ENCODE assay signal across 7 cellular contexts in the genomic region with DNA sequence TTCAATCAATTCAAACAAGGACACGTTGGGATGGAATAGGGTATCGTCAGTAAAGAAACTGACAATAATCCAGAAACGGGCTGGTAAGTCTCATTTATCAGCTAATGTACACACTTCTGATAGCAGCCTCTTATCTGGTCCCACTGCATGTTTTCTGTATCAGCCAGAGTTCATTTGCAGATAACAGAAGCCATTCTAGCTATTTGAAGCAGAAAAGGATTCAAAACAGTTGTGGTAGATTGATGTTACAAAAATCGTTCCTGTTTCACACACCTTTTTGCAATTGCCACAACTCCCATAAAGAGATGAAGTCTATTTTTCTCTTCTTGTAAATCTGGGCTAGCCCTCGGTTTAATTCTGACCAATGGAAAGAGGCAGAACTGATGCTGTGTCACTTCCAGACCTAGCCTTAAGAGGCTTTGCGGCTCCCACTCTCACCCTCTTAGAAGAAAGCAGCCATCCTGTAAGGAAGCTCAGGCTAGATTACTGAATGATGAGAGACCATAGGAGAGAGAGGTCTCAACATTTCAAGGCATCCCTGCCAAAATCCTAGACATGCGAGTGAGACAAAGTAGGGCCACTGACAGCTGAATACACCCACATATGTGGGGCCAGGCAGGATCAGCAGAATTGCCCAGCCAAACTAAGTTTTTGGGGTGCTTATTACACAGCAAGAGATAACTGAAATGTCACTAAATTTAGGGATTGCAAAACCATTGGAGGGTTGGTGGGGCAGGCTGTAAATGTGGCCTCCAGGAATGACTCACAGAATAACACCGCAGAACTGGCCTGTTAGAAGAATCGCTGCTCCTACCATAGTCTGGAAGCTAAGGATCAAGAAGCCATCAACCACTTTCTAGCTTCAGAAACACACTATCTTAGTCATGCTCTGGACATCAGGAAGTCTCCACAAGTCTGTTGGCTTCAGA. TPM values are rescaled to one million over a fixed set of nuclear protein-coding genes. Genes with fewer than 3 reads are reported as not detected.
A peak's percentile ranks its signal among the peaks of the same experiment; 100 is the strongest.
DNase-seq lines count a peak whose midpoint lies in the region; TF ChIP-seq lines count a peak whose summit lies in the region.
"Not testable (repeated sequence)": the region's sequence is repeated elsewhere in the genome, so short reads cannot be mapped to it uniquely, and the experiment has no call there.

No MANE protein-coding gene starts in this region.

- H3K27ac ChIP-seq in mesendoderm (ENCODE audit: low read depth, low read length) = not testable (repeated sequence)

- not testable (repeated sequence) for H3K9ac ChIP-seq in mesendoderm (ENCODE audit: low read length)

- not testable (repeated sequence) for H3K79me1 ChIP-seq in mesendoderm (ENCODE audit: low read length)

- not testable (repeated sequence) for H3K4me3 ChIP-seq in astrocyte of the spinal cord (ENCODE audit: low read depth, low read length); fibroblast of mammary gland (ENCODE audit: control insufficient read depth, low read depth, low read length); mesendoderm (ENCODE audit: low read length)

- not testable (repeated sequence) for H3K4me1 ChIP-seq in mesendoderm (ENCODE audit: control insufficient read depth, low read depth, low read length)

- peak; percentile 91 for DNase-seq in EH (ENCODE audit: low read depth)
- DNase-seq in HK-2 (ENCODE audit: unreplicated experiment) = peak; percentile 10
- DNase-seq in NCI-H226 = peak; percentile 28
- peak; percentile 22 for DNase-seq in SKM-1 (lab: John Stamatoyannopoulos, UW; ENCODE audit: unreplicated experiment)
- peak; percentile 65 for DNase-seq in astrocyte of the spinal cord (ENCODE audit: low read depth, low spot score)
- DNase-seq in fibroblast of mammary gland (ENCODE audit: low read depth) = peak; percentile 86
- DNase-seq in mesendoderm = peak; percentile 4

- not testable (repeated sequence) for TF ChIP-seq CTCF in astrocyte of the spinal cord (IDR thresholded peaks at IDR 0.05; ENCODE audit: low read depth, low read length); fibroblast of mammary gland (conservative IDR thresholded peaks at IDR 0.05; ENCODE audit: control insufficient read depth, insufficient read depth, low read depth, low read length)

- H2BK120ac ChIP-seq in mesendoderm (ENCODE audit: low read depth, low read length) = not testable (repeated sequence)

- not testable (repeated sequence) for H4K5ac ChIP-seq in mesendoderm (ENCODE audit: low read length)

- WGBS in mesendoderm (ENCODE audit: extremely low coverage, insufficient coverage, low lambda C conversion rate) = no CpG with 5 or more reads among the region's 9 CpGs

- not testable (repeated sequence) for H3K18ac ChIP-seq in mesendoderm (ENCODE audit: low read length)

- not testable (repeated sequence) for H2AK5ac ChIP-seq in mesendoderm (ENCODE audit: low read length)

- not testable (repeated sequence) for H2BK5ac ChIP-seq in mesendoderm (ENCODE audit: low read length)

- H3K4ac ChIP-seq in mesendoderm (ENCODE audit: low read depth, low read length) = not testable (repeated sequence)

- not testable (repeated sequence) for H3K4me2 ChIP-seq in mesendoderm (ENCODE audit: low read length)

- H3K36me3 ChIP-seq in mesendoderm (ENCODE audit: control insufficient read depth, insufficient read depth, low read length) = not testable (repeated sequence)

- not testable (repeated sequence) for H3K23ac ChIP-seq in mesendoderm (ENCODE audit: low read length)

- not testable (repeated sequence) for H4K8ac ChIP-seq in mesendoderm (ENCODE audit: low read depth, low read length)

- not testable (repeated sequence) for H3K79me2 ChIP-seq in mesendoderm (ENCODE audit: control insufficient read depth, insufficient read depth, low read length)

- not testable (repeated sequence) for H2BK15ac ChIP-seq in mesendoderm (replicated peaks; ENCODE audit: low read depth)

- in situ Hi-C loops in astrocyte of the spinal cord (cut with HindIII; ENCODE audit: low sequenced_read_pairs) = not testable (repeated sequence)

- H3K56ac ChIP-seq in mesendoderm (ENCODE audit: low read length) = not testable (repeated sequence)

- not testable (repeated sequence) for H3K27me3 ChIP-seq in mesendoderm (ENCODE audit: insufficient read depth, low read length, poor library complexity)

RNA-seq across cellular contexts. Expression of a gene that starts 24.3 kb away (rescaled TPM):
- polyA plus RNA-seq in mesendoderm (2013, experiment 1 of 2) = 13.7 TPM
- polyA plus RNA-seq in mesendoderm (2013, experiment 2 of 2) = 13.4 TPM

RNA-seq across cellular contexts. Expression of a gene that starts 25.0 kb away (rescaled TPM):
- polyA plus RNA-seq in mesendoderm (2013, experiment 1 of 2) = 17.6 TPM
- polyA plus RNA-seq in mesendoderm (2013, experiment 2 of 2) = 17.1 TPM

Comparison
In these comparisons a context has a peak if more than half of its experiments do, and no peak if none do; other contexts are left out.
1. DNase-seq: peak in every context shown above with its lines; median percentile 91 in EH; 86 in fibroblast of mammary gland; 65 in astrocyte of the spinal cord; 28 in NCI-H226; 22 in SKM-1; 10 in HK-2; 4 in mesendoderm.